ENCODE assay signal across 27 cellular contexts in the genomic region with DNA sequence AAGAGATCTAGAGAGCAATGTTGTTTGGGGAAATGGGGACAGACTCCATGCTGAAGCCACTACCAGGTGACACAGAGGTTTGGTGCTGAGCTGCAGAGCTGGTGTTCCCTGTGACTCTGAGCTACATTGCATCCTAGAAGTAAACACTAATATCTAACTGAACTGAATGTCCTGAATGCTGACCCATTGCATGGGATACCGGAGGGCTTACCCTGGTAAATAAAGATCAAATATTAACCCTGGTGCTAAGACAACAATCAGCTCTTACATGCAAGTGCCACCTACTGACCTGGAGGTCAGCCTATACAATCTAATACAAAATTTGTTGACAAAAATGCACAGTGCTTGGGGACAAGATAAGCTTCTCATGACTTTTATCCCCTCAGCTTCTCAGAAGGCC.
"Had no signal": no experiment of that assay in that cellular context is flagged by ENCODE, and none has a peak within 500 bp of the region (broad histone marks: within the 10 kb centered on the region; RNA-seq: fewer than 3 reads in every experiment).

No MANE protein-coding gene starts in this region.

- H3K9ac ChIP-seq: parathyroid adenoma had no signal

- H2AFZ ChIP-seq: parathyroid adenoma had no signal

- H3K27ac ChIP-seq: left lung, neutrophil, parathyroid adenoma, right atrium auricular region, skin epidermis, thyroid gland, upper lobe of right lung had no signal

- FAIRE-seq: keratinocyte, urothelium cell line had no signal

- H3K27me3 ChIP-seq: left lung, neutrophil, right atrium auricular region, thyroid gland, upper lobe of right lung had no signal

- H3K27ac Mint-ChIP-seq: mesothelial cell of epicardium; naive B cell; natural killer cell; stimulated activated naive CD8-positive, alpha-beta T cell treated with anti-CD3 and anti-CD28 coated beads, Interleukin-15, Interleukin-2, amounts not matched to agents 100 ng/mL and 50 ng/mL, for 24 hours had no signal

- ATAC-seq: left cardiac atrium, left lung, natural killer cell, sciatic nerve, upper lobe of right lung had no signal

- DNase-seq: hippocampal formation; kidney glomerular epithelial cell; left cardiac atrium; left lung; mesendoderm; naive B cell; natural killer cell; occipital lobe; stimulated activated CD4-positive, alpha-beta T cell treated with anti-CD3 and anti-CD28 coated beads, Interleukin-12 subunit alpha, Interleukin-12 subunit beta, amount 100 ng/mL, for 4 hours; stimulated activated CD4-positive, alpha-beta T cell treated with anti-CD3 and anti-CD28 coated beads, Interleukin-15, amount 100 ng/mL, for 24 hours; stimulated activated CD4-positive, alpha-beta T cell treated with anti-CD3 and anti-CD28 coated beads, Interleukin-2, amount 100 ng/mL, for 24 hours; stimulated activated CD4-positive, alpha-beta T cell treated with anti-CD3 and anti-CD28 coated beads, Interleukin-4, amount 100 ng/mL, for 1 hour; stimulated activated naive CD4-positive, alpha-beta T cell; substantia nigra; thyroid gland; trophoblast cell; upper lobe of right lung had no signal

- H3K4me3 ChIP-seq: left lung, lung, right atrium auricular region, skin epidermis, thyroid gland, upper lobe of right lung had no signal

- H3K4me1 Mint-ChIP-seq: mesothelial cell of epicardium, naive B cell, natural killer cell had no signal

- H3K9me3 ChIP-seq: neutrophil, right atrium auricular region, thyroid gland, upper lobe of right lung had no signal

- H3K27me3 Mint-ChIP-seq: naive B cell; stimulated activated naive CD8-positive, alpha-beta T cell treated with anti-CD3 and anti-CD28 coated beads, Interleukin-15, Interleukin-2, amounts not matched to agents 100 ng/mL and 50 ng/mL, for 24 hours had no signal

- H3K36me3 Mint-ChIP-seq: mesothelial cell of epicardium, naive B cell, natural killer cell had no signal

- H3K79me2 ChIP-seq: parathyroid adenoma had no signal

- H3K36me3 ChIP-seq: left lung, neutrophil, right atrium auricular region, thyroid gland, upper lobe of right lung had no signal

- H3K4me1 ChIP-seq: left lung, parathyroid adenoma, right atrium auricular region, thyroid gland, upper lobe of right lung had no signal

- H3K4me3 Mint-ChIP-seq: mesothelial cell of epicardium; naive B cell; natural killer cell; stimulated activated naive CD8-positive, alpha-beta T cell treated with anti-CD3 and anti-CD28 coated beads, Interleukin-15, Interleukin-2, amounts not matched to agents 100 ng/mL and 50 ng/mL, for 24 hours had no signal
